3 cellular contexts compared by ENCODE assay signal in genomic region chr12:28121899-28122655, GRCh38.
TF ChIP-seq lines count a peak whose summit lies in the region.

No MANE protein-coding gene starts in this region.

TF ChIP-seq in SK-N-SH, 30 proteins besides CTCF, POLR2A, EP300 and RAD21 (continued from another document):
- TF ChIP-seq IRF3 (IDR thresholded peaks at IDR 0.05; ENCODE audit: low read depth, low read length): no peak
- no peak for TF ChIP-seq FOXM1 (IDR thresholded peaks at IDR 0.05; ENCODE audit: low read depth)
- TF ChIP-seq GATA2 (CRISPR knock-in tag; IDR thresholded peaks at IDR 0.05): no peak
- no peak for TF ChIP-seq EZH2phosphoT487 (IDR thresholded peaks at IDR 0.05; ENCODE audit: borderline replicate concordance, low read depth)
- no peak for TF ChIP-seq CHD2 (IDR thresholded peaks at IDR 0.05; ENCODE audit: low read length, partially characterized antibody)
- TF ChIP-seq USF1 (IDR thresholded peaks at IDR 0.05; ENCODE audit: borderline replicate concordance, low read depth): no peak
- TF ChIP-seq MAX (IDR thresholded peaks at IDR 0.05; ENCODE audit: low read depth): no peak
- no peak for TF ChIP-seq PBX3 (IDR thresholded peaks at IDR 0.05)
- no peak for TF ChIP-seq SMC3 (IDR thresholded peaks at IDR 0.05; ENCODE audit: low read depth, low read length)
- TF ChIP-seq GABPA (IDR thresholded peaks at IDR 0.05; ENCODE audit: low read depth): no peak

TF ChIP-seq in SK-N-SH treated with all-trans-retinoic acid at 6 μM for 48 hours, 23 proteins besides CTCF, POLR2A, EP300 and RAD21 (continued from another document):
- no peak for TF ChIP-seq CSRNP3 (CRISPR knock-in tag; IDR thresholded peaks at IDR 0.05)
- no peak for TF ChIP-seq ZFP3 (CRISPR knock-in tag; IDR thresholded peaks at IDR 0.05)
- no peak for TF ChIP-seq TCF4 (CRISPR knock-in tag; IDR thresholded peaks at IDR 0.05; ENCODE audit: borderline replicate concordance)
- TF ChIP-seq ARNTL (CRISPR knock-in tag; IDR thresholded peaks at IDR 0.05; ENCODE audit: borderline replicate concordance, low read depth): no peak
- no peak for TF ChIP-seq GLIS3 (CRISPR knock-in tag; IDR thresholded peaks at IDR 0.05)
- no peak for TF ChIP-seq CREB5 (CRISPR knock-in tag; IDR thresholded peaks at IDR 0.05; ENCODE audit: low read depth)
- no peak for TF ChIP-seq PPARA (CRISPR knock-in tag; IDR thresholded peaks at IDR 0.05; ENCODE audit: borderline replicate concordance)
- TF ChIP-seq SNAI2 (CRISPR knock-in tag; IDR thresholded peaks at IDR 0.05): no peak
- no peak for TF ChIP-seq ZNF565 (CRISPR knock-in tag; conservative IDR thresholded peaks at IDR 0.05; ENCODE audit: low read depth)
- TF ChIP-seq TOX (CRISPR knock-in tag; IDR thresholded peaks at IDR 0.05; ENCODE audit: borderline replicate concordance): no peak
- TF ChIP-seq RARB (CRISPR knock-in tag; IDR thresholded peaks at IDR 0.05): no peak
- no peak for TF ChIP-seq PATZ1 (CRISPR knock-in tag; IDR thresholded peaks at IDR 0.05; ENCODE audit: borderline replicate concordance)
- no peak for TF ChIP-seq CSDC2 (CRISPR knock-in tag; IDR thresholded peaks at IDR 0.05)
- TF ChIP-seq ZNF70 (CRISPR knock-in tag; IDR thresholded peaks at IDR 0.05): no peak
- no peak for TF ChIP-seq OSR1 (CRISPR knock-in tag; IDR thresholded peaks at IDR 0.05)
TF ChIP-seq in SK-N-SH treated with all-trans-retinoic acid at 6 μM for 48 hours: peak in this region for 0.

TF ChIP-seq in WTC11, 78 proteins besides CTCF, POLR2A, EP300 and RAD21 (continued from another document):
- TF ChIP-seq ZNF416 (CRISPR knock-in tag; IDR thresholded peaks at IDR 0.05): no peak
